Comparison of ENCODE assay signal across 9 cellular contexts in genomic region chr5:55437452-55437851, GRCh38.
DNase-seq lines count a peak whose midpoint lies in the region; ATAC-seq and TF ChIP-seq lines count a peak whose summit lies in the region.
"Had no signal": no experiment of that assay in that cellular context is flagged by ENCODE, and none has a peak within 500 bp of the region (broad histone marks: within the 10 kb centered on the region; RNA-seq: fewer than 3 reads in every experiment).

No MANE protein-coding gene starts in this region.

- TF ChIP-seq CTCF in left ventricle myocardium inferior (IDR thresholded peaks at IDR 0.05; ENCODE audit: borderline replicate concordance): no peak
- TF ChIP-seq CTCF in endodermal cell (conservative IDR thresholded peaks at IDR 0.05): no peak
- no peak for TF ChIP-seq CTCF in nephron progenitor cell (IDR thresholded peaks at IDR 0.05)

- no peaks in the 10 kb centered on the region for H3K27me3 ChIP-seq in left ventricle myocardium inferior (ENCODE audit: low read depth)
- no peaks in the 10 kb centered on the region for H3K27me3 ChIP-seq in endodermal cell (ENCODE audit: control insufficient read depth, insufficient read depth, low read length, poor library complexity, severe bottlenecking)
- no peaks in the 10 kb centered on the region for H3K27me3 ChIP-seq in aorta (ENCODE audit: control insufficient read depth in 1 of 2, insufficient read depth in 2 of 2, low read length in 1 of 2)

- no peak for DNase-seq in left ventricle myocardium inferior
- DNase-seq in cardiac septum (ENCODE audit: low spot score): no peak
- DNase-seq in endodermal cell: no peak
- DNase-seq in nephron progenitor cell: no peak
- DNase-seq in aorta: no peak
- no peak for DNase-seq in activated naive CD4-positive, alpha-beta T cell treated with anti-CD3 and anti-CD28 coated beads, Interleukin-2, amount 10 ng/mL, durations not matched to agents 7 days and 5 days
- no peak for DNase-seq in T-helper 1 cell
- DNase-seq: NCI-H526 treated with DMSO at 0.1 percent for 48 hours had no signal

- ATAC-seq in aorta (ENCODE audit: low FRiP score): no peak
- no peak for ATAC-seq in HG03439 (IDR thresholded peaks at IDR 0.05; ENCODE audit: unreplicated experiment)

- H3K27ac Mint-ChIP-seq in endodermal cell: peak overlapping the region; percentile 44
- peak overlapping the region; percentile 46 for H3K27ac Mint-ChIP-seq in nephron progenitor cell
- H3K27ac Mint-ChIP-seq in activated naive CD4-positive, alpha-beta T cell treated with anti-CD3 and anti-CD28 coated beads, Interleukin-2, amount 10 ng/mL, durations not matched to agents 7 days and 5 days: no peak overlapping the region

- WGBS in endodermal cell (ENCODE audit: insufficient coverage in 1 of 2, insufficient read length in 1 of 2), 2 experiments: 92 to 100% methylated on average over 1 of the region's 1 CpG
- WGBS in aorta, 2 donors: 43 to 70% methylated on average over 1 of the region's 1 CpG

- intact Hi-C loops in left ventricle myocardium inferior (cut with micrococcal nuclease): no loop called here
- intact Hi-C loops in cardiac septum (cut with DNase I): loop anchor here (5.0 kb wide), 2 partner anchors 95 to 140 kb away; partner anchors contain the start of gene PLPP1
- intact Hi-C loops in aorta (cut with DNase I): no loop called here

- H3K4me3 ChIP-seq in left ventricle myocardium inferior (no peak overlapping the region), endodermal cell (ENCODE audit: low read length) (peak overlapping the region; percentile 47), aorta (ENCODE audit: low read length in 2 of 2) (no peak overlapping the region)

- peaks cover 84% of the 10 kb centered on the region for H3K36me3 Mint-ChIP-seq in endodermal cell (ENCODE audit: low read depth)
- peaks cover 67% of the 10 kb centered on the region for H3K36me3 Mint-ChIP-seq in nephron progenitor cell (ENCODE audit: low read depth)
- peaks cover 64% of the 10 kb centered on the region for H3K36me3 Mint-ChIP-seq in activated naive CD4-positive, alpha-beta T cell treated with anti-CD3 and anti-CD28 coated beads, Interleukin-2, amount 10 ng/mL, durations not matched to agents 7 days and 5 days

- H3K4me3 Mint-ChIP-seq in endodermal cell (no peak overlapping the region), nephron progenitor cell (no peak overlapping the region)
- H3K4me3 Mint-ChIP-seq in activated naive CD4-positive, alpha-beta T cell treated with anti-CD3 and anti-CD28 coated beads, Interleukin-2, amount 10 ng/mL, durations not matched to agents 7 days and 5 days: no peak overlapping the region

- H3K9me3 ChIP-seq in left ventricle myocardium inferior (replicated peaks) (no peaks in the 10 kb centered on the region), endodermal cell (ENCODE audit: control insufficient read depth, low read length) (peaks cover 55% of the 10 kb centered on the region), aorta (ENCODE audit: control insufficient read depth, low read length) (no peaks in the 10 kb centered on the region)

- H3K4me1 ChIP-seq in left ventricle myocardium inferior (peaks cover 72% of the 10 kb centered on the region), endodermal cell (ENCODE audit: control insufficient read depth, insufficient read depth, low read length) (no peaks in the 10 kb centered on the region), aorta (ENCODE audit: control insufficient read depth in 1 of 2, insufficient read depth in 2 of 2, low read length in 2 of 2) (peaks cover 5 to 8% of the 10 kb centered on the region in 2 donors)

- no peak overlapping the region for H3K9ac ChIP-seq in endodermal cell (ENCODE audit: extremely low read depth, low read length, poor library complexity, severe bottlenecking)

- peaks cover 24% of the 10 kb centered on the region for H3K4me1 Mint-ChIP-seq in endodermal cell
- H3K4me1 Mint-ChIP-seq in nephron progenitor cell: peaks cover 33% of the 10 kb centered on the region
- peaks cover 16% of the 10 kb centered on the region for H3K4me1 Mint-ChIP-seq in activated naive CD4-positive, alpha-beta T cell treated with anti-CD3 and anti-CD28 coated beads, Interleukin-2, amount 10 ng/mL, durations not matched to agents 7 days and 5 days

- no peaks in the 10 kb centered on the region for H3K27me3 Mint-ChIP-seq in endodermal cell (ENCODE audit: insufficient read depth)
- H3K27me3 Mint-ChIP-seq in nephron progenitor cell (ENCODE audit: low read depth, poor library complexity): no peaks in the 10 kb centered on the region
- H3K27me3 Mint-ChIP-seq in activated naive CD4-positive, alpha-beta T cell treated with anti-CD3 and anti-CD28 coated beads, Interleukin-2, amount 10 ng/mL, durations not matched to agents 7 days and 5 days: no peaks in the 10 kb centered on the region

- H3K36me3 ChIP-seq in left ventricle myocardium inferior (peaks cover 32% of the 10 kb centered on the region), endodermal cell (ENCODE audit: control insufficient read depth, insufficient read depth, low read length) (peaks cover 88% of the 10 kb centered on the region), aorta (ENCODE audit: control insufficient read depth in 1 of 2, insufficient read depth in 2 of 2, low read length in 1 of 2) (peaks cover 0 to 7% of the 10 kb centered on the region in 2 donors)

- H3K9me3 Mint-ChIP-seq in endodermal cell (peaks cover 35% of the 10 kb centered on the region), nephron progenitor cell (peaks cover 43% of the 10 kb centered on the region)
- peaks cover 23% of the 10 kb centered on the region for H3K9me3 Mint-ChIP-seq in activated naive CD4-positive, alpha-beta T cell treated with anti-CD3 and anti-CD28 coated beads, Interleukin-2, amount 10 ng/mL, durations not matched to agents 7 days and 5 days

- H3K27ac ChIP-seq in left ventricle myocardium inferior (replicated peaks) (peak overlapping the region; percentile 85), endodermal cell (ENCODE audit: low read depth, low read length) (peak overlapping the region; percentile 78), aorta (ENCODE audit: low read depth in 1 of 2, low read length in 2 of 2) (peak overlapping the region; percentile 98 to 99)

- CTCF ChIA-PET in activated naive CD4-positive, alpha-beta T cell treated with anti-CD3 and anti-CD28 coated beads, Interleukin-2, amount 10 ng/mL, durations not matched to agents 7 days and 5 days (lab: Charles Lee): no interaction called here
